Comparison of ENCODE assay signal across 7 cellular contexts in the genomic region with DNA sequence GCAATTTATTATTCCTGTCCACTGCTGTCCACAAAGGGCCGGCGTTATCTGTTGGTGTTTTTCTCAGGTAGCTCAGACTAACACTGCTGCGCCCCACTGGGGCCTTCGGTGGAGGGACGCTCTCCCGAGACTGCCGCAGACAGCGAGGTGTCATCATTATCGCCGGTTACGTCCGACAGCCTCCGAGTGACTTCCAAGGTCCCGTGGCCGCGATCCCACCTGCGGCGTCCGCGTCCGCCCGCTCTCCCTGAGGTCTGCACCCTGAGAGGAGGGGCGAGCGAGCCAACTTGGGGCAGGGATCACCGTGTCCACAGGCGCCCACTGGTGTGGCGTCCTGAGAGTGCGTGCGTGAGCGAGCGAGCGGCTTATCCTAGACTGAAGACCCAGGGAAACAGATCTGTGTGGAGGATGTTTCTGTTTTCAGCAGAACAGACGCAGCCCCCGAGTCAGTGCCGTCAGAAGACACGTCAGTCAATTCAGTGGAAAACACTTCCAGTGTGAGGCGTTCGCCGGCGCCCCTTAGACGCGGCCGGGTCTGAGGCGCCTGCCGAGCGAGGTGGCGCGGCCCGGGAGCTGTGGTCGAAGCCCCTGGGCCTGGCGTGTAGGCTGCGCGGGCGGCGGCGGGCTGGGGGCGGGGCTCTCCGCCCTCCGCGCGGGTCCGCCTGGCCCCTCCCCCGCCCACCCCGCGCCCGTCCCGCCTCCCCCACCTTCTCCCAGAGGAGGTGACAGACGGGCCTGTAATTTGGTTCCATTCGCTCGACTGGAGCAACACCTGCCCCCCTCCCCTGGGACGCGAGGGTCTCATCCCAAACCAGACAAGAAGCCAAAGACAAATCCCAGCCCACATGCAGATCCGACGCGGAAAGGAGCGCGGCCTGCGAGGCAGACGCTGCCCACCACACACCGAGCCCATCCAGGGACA. TPM values are rescaled to one million over a fixed set of nuclear protein-coding genes. Genes with fewer than 3 reads are reported as not detected.
A peak's percentile ranks its signal among the peaks of the same experiment; 100 is the strongest.
DNase-seq lines count a peak whose midpoint lies in the region; ATAC-seq and TF ChIP-seq lines count a peak whose summit lies in the region.

No MANE protein-coding gene starts in this region.

- H3K9me3 ChIP-seq in IMR-90 (ENCODE audit: control insufficient read depth, insufficient read depth, low read length) (no peaks in the 10 kb centered on the region), osteoblast (ENCODE audit: low read depth, low read length) (no peaks in the 10 kb centered on the region)

- no peak overlapping the region for H2BK120ac ChIP-seq in IMR-90 (ENCODE audit: low read depth, low read length)

- peak overlapping the region; percentile 36 for H3K4me3 Mint-ChIP-seq in activated CD4-positive, alpha-beta memory T cell treated with anti-CD3 and anti-CD28 coated beads for 36 hours
- peak overlapping the region; percentile 98 for H3K4me3 Mint-ChIP-seq in glutamatergic neuron (ENCODE audit: unreplicated experiment)

- H2BK15ac ChIP-seq in IMR-90 (ENCODE audit: low read depth, low read length) = no peak overlapping the region

- H3K4me1 ChIP-seq in IMR-90 (ENCODE audit: control insufficient read depth, insufficient read depth, low read length) (peaks cover 2% of the 10 kb centered on the region; the same call in 1 of the 2 replicates), osteoblast (ENCODE audit: insufficient read depth, low read length) (peaks cover 10% of the 10 kb centered on the region)

- ATAC-seq in IMR-90 (ENCODE audit: low read depth) (peak; percentile 24), GM18505 (IDR thresholded peaks at IDR 0.05; ENCODE audit: unreplicated experiment) (no peak), HG03280 (IDR thresholded peaks at IDR 0.05; ENCODE audit: unreplicated experiment) (no peak)

- TF ChIP-seq RAD21 in IMR-90 (IDR thresholded peaks at IDR 0.05; ENCODE audit: low read length) = no peak

- peaks cover 56% of the 10 kb centered on the region for H3K27me3 Mint-ChIP-seq in activated CD4-positive, alpha-beta memory T cell treated with anti-CD3 and anti-CD28 coated beads for 36 hours
- peaks cover 23% of the 10 kb centered on the region for H3K27me3 Mint-ChIP-seq in glutamatergic neuron (ENCODE audit: unreplicated experiment)

- H3K27ac ChIP-seq in IMR-90 (ENCODE audit: insufficient read depth, low read length) = no peak overlapping the region
- no peak overlapping the region for H3K27ac ChIP-seq in osteoblast (ENCODE audit: low read depth, low read length)

- TF ChIP-seq POLR2A in IMR-90 (IDR thresholded peaks at IDR 0.05; ENCODE audit: low read depth, low read length) (no peak), GM18505 (IDR thresholded peaks at IDR 0.05; ENCODE audit: borderline replicate concordance, extremely low read depth, insufficient read depth, insufficient read length) (no peak)

- H3K4me2 ChIP-seq in IMR-90 (ENCODE audit: low read depth, low read length) (peak overlapping the region; percentile 67; the same call in 1 of the 2 replicates), osteoblast (ENCODE audit: insufficient read depth, low read length) (peak overlapping the region; percentile 73)

- no peaks in the 10 kb centered on the region for H4K20me1 ChIP-seq in IMR-90 (ENCODE audit: insufficient read depth, low read length)
- no peaks in the 10 kb centered on the region for H4K20me1 ChIP-seq in osteoblast (ENCODE audit: insufficient read depth, low read length)

- H2AK5ac ChIP-seq in IMR-90 (ENCODE audit: low read depth, low read length) = no peak overlapping the region

- CTCF ChIA-PET in IMR-90 (lab: Yijun Ruan, JAX) = no interaction called here
- CTCF ChIA-PET in activated CD4-positive, alpha-beta memory T cell treated with anti-CD3 and anti-CD28 coated beads for 36 hours (lab: Charles Lee) = no interaction called here

- H2AK9ac ChIP-seq in IMR-90 (replicated peaks; ENCODE audit: low read depth, low read length, poor library complexity) = peak overlapping the region; percentile 23

- H3K4me3 ChIP-seq in IMR-90 (ENCODE audit: insufficient read depth, low read depth, low read length) (peak overlapping the region; percentile 23; the same call in 1 of the 2 replicates), osteoblast (ENCODE audit: insufficient read depth, low read length) (peak overlapping the region; percentile 51)

- peak; percentile 9 for DNase-seq in IMR-90
- DNase-seq in activated CD4-positive, alpha-beta memory T cell treated with anti-CD3 and anti-CD28 coated beads for 36 hours = peak; percentile 25
- peak; percentile 98 for DNase-seq in glutamatergic neuron
- DNase-seq in osteoblast (ENCODE audit: insufficient read length, low spot score, missing footprints) = peak; percentile 71
- DNase-seq in germinal center (ENCODE audit: low spot score) = no peak

- H2AFZ ChIP-seq in IMR-90 (replicated peaks; ENCODE audit: low read length, poor library complexity) (peak overlapping the region; percentile 77), osteoblast (ENCODE audit: low read length) (peak overlapping the region; percentile 79)

- no peak overlapping the region for H4K5ac ChIP-seq in IMR-90 (ENCODE audit: low read depth, low read length)

- H3K27ac Mint-ChIP-seq in activated CD4-positive, alpha-beta memory T cell treated with anti-CD3 and anti-CD28 coated beads for 36 hours = no peak overlapping the region
- peak overlapping the region; percentile 100 for H3K27ac Mint-ChIP-seq in glutamatergic neuron (ENCODE audit: unreplicated experiment)

- H3K4ac ChIP-seq in IMR-90 (ENCODE audit: low read depth, low read length) = no peak overlapping the region

- WGBS in IMR-90 (ENCODE audit: extremely low coverage in 2 of 2, insufficient read length in 1 of 2), 2 experiments = 3% methylated on average over 11 of the region's 80 CpGs; no CpG with 5 or more reads in 1 of the 2 experiments

- no peak overlapping the region for H4K91ac ChIP-seq in IMR-90 (ENCODE audit: insufficient read depth, low read depth, low read length)

- H3K79me1 ChIP-seq in IMR-90 (ENCODE audit: low read depth in 1 of 2, low read length in 2 of 2) = no peaks in the 10 kb centered on the region

- no peak for TF ChIP-seq CTCF in IMR-90 (conservative IDR thresholded peaks at IDR 0.05; ENCODE audit: low read depth, low read length)
- TF ChIP-seq CTCF in glutamatergic neuron (IDR thresholded peaks at IDR 0.05; ENCODE audit: partially characterized antibody, unreplicated experiment) = no peak
- TF ChIP-seq CTCF in osteoblast (IDR thresholded peaks at IDR 0.05; ENCODE audit: extremely low read depth, low read depth, low read length) = no peak

- no peaks in the 10 kb centered on the region for H3K79me2 ChIP-seq in osteoblast (ENCODE audit: insufficient read depth, low read length)

- H3K27me3 ChIP-seq in IMR-90 (ENCODE audit: control insufficient read depth, insufficient read depth, low read length) (peaks cover 26% of the 10 kb centered on the region), osteoblast (ENCODE audit: insufficient read depth, low read length) (peaks cover 31% of the 10 kb centered on the region)

- no TSS peak for BruUV-seq in IMR-90 (replicated peaks; lab: Mats Ljungman, UMichigan)

- H3K56ac ChIP-seq in IMR-90 (ENCODE audit: extremely low read depth, insufficient read depth, low read length) = no peak overlapping the region

- POLR2A ChIA-PET in IMR-90 (lab: Charles Lee; ENCODE audit: unreplicated experiment) = no interaction called here
- POLR2A ChIA-PET in activated CD4-positive, alpha-beta memory T cell treated with anti-CD3 and anti-CD28 coated beads for 36 hours (lab: Charles Lee) = no interaction called here

- H2BK20ac ChIP-seq in IMR-90 (ENCODE audit: low read depth, low read length) = no peak overlapping the region

- no peak overlapping the region for H4K8ac ChIP-seq in IMR-90 (ENCODE audit: low read depth in 2 of 2, low read length in 2 of 2)

- intact Hi-C loops in IMR-90 (cut with micrococcal nuclease) = no loop called here
- intact Hi-C loops in activated CD4-positive, alpha-beta memory T cell treated with anti-CD3 and anti-CD28 coated beads for 36 hours (cut with micrococcal nuclease) = no loop called here

- no peak overlapping the region for H2BK5ac ChIP-seq in IMR-90 (ENCODE audit: low read depth, low read length, poor library complexity, severe bottlenecking)

- dilution Hi-C loops in IMR-90 (cut with HindIII; ENCODE audit: low sequenced_read_pairs, unreplicated experiment) = no loop called here

- no peak overlapping the region for H3K14ac ChIP-seq in IMR-90 (replicated peaks; ENCODE audit: low read depth, low read length)

- no peaks in the 10 kb centered on the region for H3K9me1 ChIP-seq in IMR-90 (ENCODE audit: insufficient read depth, low read length)

- H3K36me3 Mint-ChIP-seq in activated CD4-positive, alpha-beta memory T cell treated with anti-CD3 and anti-CD28 coated beads for 36 hours = peaks cover 1% of the 10 kb centered on the region
- H3K36me3 Mint-ChIP-seq in glutamatergic neuron (ENCODE audit: unreplicated experiment) = peaks cover 13% of the 10 kb centered on the region

- H3K4me1 Mint-ChIP-seq in activated CD4-positive, alpha-beta memory T cell treated with anti-CD3 and anti-CD28 coated beads for 36 hours (ENCODE audit: low read depth) = peaks cover 4% of the 10 kb centered on the region
- peaks cover 61% of the 10 kb centered on the region for H3K4me1 Mint-ChIP-seq in glutamatergic neuron (ENCODE audit: low read depth, unreplicated experiment)

- no peak overlapping the region for H3K18ac ChIP-seq in IMR-90 (ENCODE audit: low read depth, low read length)

- H3K23ac ChIP-seq in IMR-90 (ENCODE audit: low read depth, low read length) = no peak overlapping the region

- in situ Hi-C loops in IMR-90 (cut with MboI; ENCODE audit: low sequenced_read_pairs) = no loop called here

- no peaks in the 10 kb centered on the region for H3K9me3 Mint-ChIP-seq in activated CD4-positive, alpha-beta memory T cell treated with anti-CD3 and anti-CD28 coated beads for 36 hours
- H3K9me3 Mint-ChIP-seq in glutamatergic neuron (ENCODE audit: unreplicated experiment) = peaks cover 31% of the 10 kb centered on the region

- no peak overlapping the region for H3K9ac ChIP-seq in IMR-90 (ENCODE audit: low read depth, low read length)

- no peaks in the 10 kb centered on the region for H3K36me3 ChIP-seq in IMR-90 (ENCODE audit: control insufficient read depth, insufficient read depth, low read length)
- H3K36me3 ChIP-seq in osteoblast (ENCODE audit: insufficient read depth, low read length) = no peaks in the 10 kb centered on the region

RNA-seq across cellular contexts. Expression of gene NHLH2, which starts 12.6 kb away (rescaled TPM):
- total RNA-seq in IMR-90 (2012; rRNA removed) (not detected in 2 replicates), glutamatergic neuron (ENCODE audit: unreplicated experiment) (255 TPM), osteoblast (not detected in 2 replicates)
- polyA plus RNA-seq in IMR-90 (2012; rRNA removed) = not detected in 2 replicates
- not detected in 2 replicates for polyA plus RNA-seq in IMR-90 (2012; cell fraction: cytosol; rRNA removed)
- 0.01 TPM in 1 of 2 replicates, not detected in the other for polyA plus RNA-seq in IMR-90 (2012; cell fraction: nucleus; rRNA removed; ENCODE audit: low replicate concordance)
- not detected for total RNA-seq in activated CD4-positive, alpha-beta memory T cell treated with anti-CD3 and anti-CD28 coated beads for 36 hours

RNA-seq across cellular contexts. Expression of gene CASQ2, which starts 59.8 kb away (rescaled TPM):
- not detected in 2 replicates for total RNA-seq in IMR-90 (2012; rRNA removed)
- polyA plus RNA-seq in IMR-90 (2012; rRNA removed) = not detected in 2 replicates
- polyA plus RNA-seq in IMR-90 (2012; cell fraction: cytosol; rRNA removed) = not detected in 2 replicates
- not detected in 2 replicates for polyA plus RNA-seq in IMR-90 (2012; cell fraction: nucleus; rRNA removed; ENCODE audit: low replicate concordance)
- not detected for total RNA-seq in activated CD4-positive, alpha-beta memory T cell treated with anti-CD3 and anti-CD28 coated beads for 36 hours
- total RNA-seq in glutamatergic neuron (ENCODE audit: unreplicated experiment) = not detected
- total RNA-seq in osteoblast = not detected in 2 replicates

Comparison
In these comparisons a context has a peak if more than half of its experiments do, and no peak if none do; other contexts are left out.
1. RNA of gene NHLH2, which starts 12.6 kb away (total RNA-seq): 255 TPM in glutamatergic neuron (single experiment); not detected in activated CD4-positive, alpha-beta memory T cell treated with anti-CD3 and anti-CD28 coated beads for 36 hours, not detected in IMR-90 and not detected in osteoblast; every median in the first group is over 100 times any median in the second.